8 cellular contexts compared by ENCODE assay signal in genomic region chr5:151157426-151158286, GRCh38. TPM values are rescaled to one million over a fixed set of nuclear protein-coding genes. Genes with fewer than 3 reads are reported as not detected.
DNase-seq lines count a peak whose midpoint lies in the region; ATAC-seq and TF ChIP-seq lines count a peak whose summit lies in the region.

Gene ANXA6, minus strand, starts transcription at chr5:151157779. Its CDS starts 9,878 bp downstream, at chr5:151147901.

- ATAC-seq in HG02970 (IDR thresholded peaks at IDR 0.05; ENCODE audit: low FRiP score, unreplicated experiment) = peak; percentile 40
- ATAC-seq in right lobe of liver = peak; percentile 91 to 96 (median 92)

- H3K9ac ChIP-seq in duodenal mucosa (ENCODE audit: low read depth in 1 of 2, low read length in 2 of 2) = peak within 1 kb of the TSS; percentile 65 to 71

- H3K36me3 ChIP-seq in duodenal mucosa (ENCODE audit: control insufficient read depth in 1 of 2, insufficient read depth in 2 of 2, low read length in 2 of 2) (no peaks in the 10 kb centered on the region), right lobe of liver (peaks cover 0 to 5% (median 0%) of the 10 kb centered on the region in 4 donors)

- H3K4me3 ChIP-seq in duodenal mucosa (ENCODE audit: low read depth in 1 of 2, low read length in 2 of 2) = peak within 1 kb of the TSS; percentile 65 to 76
- H3K4me3 ChIP-seq in right lobe of liver = peak within 1 kb of the TSS; percentile 59 to 81 (median 71)

- no peak for TF ChIP-seq CTCF in right lobe of liver (IDR thresholded peaks at IDR 0.05)

- TF ChIP-seq POLR2A in right lobe of liver (IDR thresholded peaks at IDR 0.05) = peak; percentile 58

- H3K27me3 ChIP-seq in duodenal mucosa (ENCODE audit: control insufficient read depth in 1 of 2, insufficient read depth in 2 of 2, low read length in 2 of 2) = no peaks in the 10 kb centered on the region
- no peaks in the 10 kb centered on the region for H3K27me3 ChIP-seq in right lobe of liver

- H3K4me1 ChIP-seq in duodenal mucosa (ENCODE audit: control insufficient read depth in 1 of 2, insufficient read depth in 2 of 2, low read length in 2 of 2) (peaks cover 36 to 45% of the 10 kb centered on the region in 2 donors), right lobe of liver (peaks cover 0 to 41% (median 19%) of the 10 kb centered on the region in 4 donors)

- WGBS in right lobe of liver (ENCODE audit: insufficient coverage, low coverage, low lambda C conversion rate, missing lambda C conversion rate) = 1% methylated on average over 26 of the region's 60 CpGs

- H3K27ac ChIP-seq in duodenal mucosa (ENCODE audit: low read depth, low read length) = peak within 1 kb of the TSS; percentile 82
- H3K27ac ChIP-seq in right lobe of liver = peak within 1 kb of the TSS; percentile 71 to 84 (median 76)

- H3K9me3 ChIP-seq in duodenal mucosa (ENCODE audit: control insufficient read depth in 1 of 2, low read length in 2 of 2) (no peaks in the 10 kb centered on the region), right lobe of liver (no peaks in the 10 kb centered on the region)

- peak; percentile 58 for DNase-seq in NK-92 treated with Interleukin-12 subunit alpha and Interleukin-12 subunit beta, amount 100 ng/mL, for 24 hours (lab: John Stamatoyannopoulos, UW)
- no peak for DNase-seq in NK-92 (lab: John Stamatoyannopoulos, UW; ENCODE audit: unreplicated experiment)
- peak; percentile 40 for DNase-seq in NCI-H345 (lab: John Stamatoyannopoulos, UW)
- peak; percentile 61 for DNase-seq in activated CD4-positive, alpha-beta T cell treated with anti-CD3 and anti-CD28 coated beads, Interleukin-2, amount 50 U/mL, for 1 hour
- DNase-seq in right lobe of liver = peak; percentile 91 to 92 (median 92)
- DNase-seq in stimulated activated CD4-positive, alpha-beta T cell treated with anti-CD3 and anti-CD28 coated beads, Interleukin-4, amount 100 ng/mL, for 24 hours = peak; percentile 69

- intact Hi-C loops in right lobe of liver (cut with DNase I) = no loop called here

RNA-seq across cellular contexts. Expression of gene ANXA6, which starts in this region (rescaled TPM):
- 100 to 1,000 TPM; 143 to 236 (median 165) TPM for total RNA-seq in right lobe of liver
